Comparison of ENCODE assay signal across 1 cellular context in genomic region chr22:30386608-30386959, GRCh38.
TF ChIP-seq lines count a peak whose summit lies in the region.

No MANE protein-coding gene starts in this region.

TF ChIP-seq in liver, 16 proteins besides CTCF, POLR2A, EP300 and RAD21 (continued from another document):
- no peak for TF ChIP-seq REST (IDR thresholded peaks at IDR 0.05)
- no peak for TF ChIP-seq HNF4G (IDR thresholded peaks at IDR 0.05)
